Comparison of ENCODE assay signal across 22 cellular contexts in the genomic region with DNA sequence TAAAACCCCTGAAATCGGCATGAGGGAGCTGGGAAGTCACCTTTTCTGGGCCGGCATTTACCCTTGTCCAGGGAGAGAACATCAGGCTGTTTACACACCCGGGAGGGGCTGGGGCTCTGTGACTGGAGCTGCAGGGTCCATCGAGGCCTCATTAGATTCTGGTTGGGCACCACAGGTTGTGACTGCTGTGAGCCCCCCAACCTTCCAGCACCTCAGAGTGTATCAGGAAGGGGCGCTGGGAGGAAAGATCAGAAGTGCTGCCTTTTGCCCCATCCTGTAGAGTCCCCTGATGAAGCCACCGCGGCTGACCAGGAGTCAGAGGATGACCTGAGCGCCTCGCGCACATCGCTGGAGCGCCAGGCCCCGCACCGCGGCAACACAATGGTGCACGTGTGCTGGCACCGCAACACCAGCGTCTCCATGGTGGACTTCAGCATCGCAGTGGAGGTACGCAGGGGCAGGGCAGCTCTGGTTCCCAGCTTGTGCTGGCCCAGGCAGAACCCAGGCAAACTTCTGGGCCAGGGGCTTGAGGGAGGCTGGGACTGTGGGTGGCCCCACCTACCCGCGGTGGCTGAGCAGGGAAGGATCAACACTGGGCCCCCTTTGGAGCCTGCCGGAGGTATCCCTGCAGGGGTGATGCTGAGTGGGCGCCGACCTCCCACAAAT.
"Had no signal": no experiment of that assay in that cellular context is flagged by ENCODE, and none has a peak within 500 bp of the region (broad histone marks: within the 10 kb centered on the region; RNA-seq: fewer than 3 reads in every experiment).

No MANE protein-coding gene starts in this region.

- H2AFZ ChIP-seq: parathyroid adenoma had no signal

- H3K27ac ChIP-seq: esophagus squamous epithelium, neutrophil, parathyroid adenoma, stomach, thyroid gland, vagina had no signal

- ATAC-seq: effector memory CD8-positive, alpha-beta T cell; left lobe of liver; naive thymus-derived CD8-positive, alpha-beta T cell; sciatic nerve had no signal

- H3K27me3 ChIP-seq: esophagus squamous epithelium, neutrophil, stomach, thyroid gland, vagina had no signal

- H3K4me1 ChIP-seq: parathyroid adenoma had no signal

- H3K4me2 ChIP-seq: smooth muscle cell had no signal

- H3K36me3 Mint-ChIP-seq: naive thymus-derived CD8-positive, alpha-beta T cell had no signal

- H3K27ac Mint-ChIP-seq: effector memory CD8-positive, alpha-beta T cell had no signal

- H3K9me3 Mint-ChIP-seq: effector memory CD8-positive, alpha-beta T cell; naive thymus-derived CD8-positive, alpha-beta T cell had no signal

- DNase-seq: cortex of kidney; effector memory CD8-positive, alpha-beta T cell; erythroblast; esophagus squamous epithelium; foreskin melanocyte; mammary epithelial cell; naive thymus-derived CD8-positive, alpha-beta T cell; stimulated activated CD4-positive, alpha-beta T cell treated with anti-CD3 and anti-CD28 coated beads, Interleukin-12 subunit alpha, Interleukin-12 subunit beta, amount 100 ng/mL, for 4 hours; stimulated activated CD4-positive, alpha-beta T cell treated with anti-CD3 and anti-CD28 coated beads, Interleukin-1b, Interleukin-23, amount 100 ng/mL, for 48 hours; stimulated activated CD4-positive, alpha-beta T cell treated with anti-CD3 and anti-CD28 coated beads, Interleukin-4, amount 100 ng/mL, for 1 hour; stimulated activated CD8-positive, alpha-beta memory T cell treated with anti-CD3 and anti-CD28 coated beads, Interleukin-4, amount 100 ng/mL, for 48 hours; stimulated activated naive CD4-positive, alpha-beta T cell treated with Interleukin-2 at 50 U/mL for 16 hours; stomach; thyroid gland; trophoblast cell had no signal

- H3K27me3 Mint-ChIP-seq: progenitor cell of endocrine pancreas had no signal

- H3K9ac ChIP-seq: parathyroid adenoma had no signal

- H3K4me3 ChIP-seq: esophagus squamous epithelium, smooth muscle cell, stomach, thyroid gland, vagina had no signal

- H3K4me3 Mint-ChIP-seq: effector memory CD8-positive, alpha-beta T cell; naive thymus-derived CD8-positive, alpha-beta T cell had no signal

- H3K9me3 ChIP-seq: esophagus squamous epithelium, neutrophil, stomach, thyroid gland, vagina had no signal

- H3K36me3 ChIP-seq: neutrophil had no signal
